Comparison of ENCODE assay signal across 8 cellular contexts in the genomic region with DNA sequence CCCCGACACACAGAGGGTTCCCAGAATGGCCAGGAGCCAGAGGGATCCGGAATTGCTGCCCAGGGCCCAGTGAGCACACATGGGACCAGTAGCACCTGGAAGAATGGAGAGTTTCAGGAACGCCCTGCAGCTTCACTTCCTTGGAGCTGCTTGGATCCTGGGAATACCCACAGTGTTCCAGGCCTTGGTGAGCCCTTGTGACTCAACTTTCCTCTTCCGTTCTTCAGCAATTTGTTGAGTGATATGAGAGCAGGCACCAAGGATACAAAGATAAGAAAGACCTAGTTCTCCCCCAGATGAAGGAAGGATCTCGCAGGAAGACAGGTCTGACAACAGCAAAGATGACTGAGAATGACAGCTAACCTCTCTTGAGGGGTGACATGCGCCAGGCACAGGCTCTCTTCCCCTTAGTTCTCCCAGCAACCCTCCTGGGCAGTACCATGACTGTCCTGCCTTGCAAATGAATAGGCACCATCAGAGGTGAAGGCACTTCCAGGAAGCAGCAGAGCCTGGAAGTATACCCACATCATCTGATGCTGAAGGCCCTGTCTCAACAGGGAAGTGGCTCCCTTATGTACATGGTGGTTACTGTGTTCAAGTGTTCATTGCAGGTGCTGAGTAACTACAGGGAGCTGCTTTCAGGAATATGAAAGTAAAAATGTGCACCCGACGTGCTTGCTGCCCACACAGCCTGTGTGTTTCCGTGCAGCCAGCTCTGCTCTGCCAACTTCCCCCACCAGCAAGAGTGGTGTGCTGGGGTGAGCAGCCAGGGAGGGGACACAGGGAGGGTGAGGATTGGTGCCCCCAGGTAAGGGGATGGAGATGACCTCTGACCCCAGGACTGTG.
DNase-seq lines count a peak whose midpoint lies in the region; ATAC-seq and TF ChIP-seq lines count a peak whose summit lies in the region.

No MANE protein-coding gene starts in this region.

- CTCF ChIA-PET in AG04450 (lab: Charles Lee): no interaction called here

- H3K27me3 ChIP-seq in AG04450 (ENCODE audit: control insufficient read depth, insufficient read depth, low read length): no peaks in the 10 kb centered on the region
- no peaks in the 10 kb centered on the region for H3K27me3 ChIP-seq in lower lobe of right lung (ENCODE audit: low read depth)
- no peaks in the 10 kb centered on the region for H3K27me3 ChIP-seq in foreskin keratinocyte

- DNase-seq in AG04450 (ENCODE audit: low read depth, low spot score) (no peak), lower lobe of right lung (no peak), foreskin keratinocyte (no peak), COLO829 (ENCODE audit: low spot score) (no peak), NOMO-1 treated with DMSO at 0.1 percent for 48 hours (lab: John Stamatoyannopoulos, UW; ENCODE audit: unreplicated experiment) (no peak), NCI-H82 (lab: John Stamatoyannopoulos, UW) (no peak)
- peak; percentile 17 to 35 for DNase-seq in activated CD4-positive, alpha-beta T cell treated with anti-CD3 and anti-CD28 coated beads, Interleukin-2, amount 50 U/mL, for 48 hours

- H3K4me3 ChIP-seq in AG04450 (ENCODE audit: low read depth, low read length): no peak overlapping the region
- H3K4me3 ChIP-seq in lower lobe of right lung: no peak overlapping the region

- POLR2A ChIA-PET in AG04450 (lab: Yijun Ruan, JAX): interaction anchor here (0.7 to 1.0 kb wide), 2 partner anchors 17 to 22 kb away, joined by 3 to 4 read pairs; no protein-coding TSS in a partner anchor

- H3K9me3 ChIP-seq in AG04450 (ENCODE audit: control insufficient read depth, insufficient read depth, low read length): no peaks in the 10 kb centered on the region
- no peaks in the 10 kb centered on the region for H3K9me3 ChIP-seq in lower lobe of right lung

- H3K27ac ChIP-seq in AG04450 (ENCODE audit: low read depth, low read length): peak overlapping the region; percentile 61
- H3K27ac ChIP-seq in lower lobe of right lung: peak overlapping the region; percentile 43
- H3K27ac ChIP-seq in foreskin keratinocyte: no peak overlapping the region

- intact Hi-C loops in lower lobe of right lung (cut with DNase I): no loop called here

- ATAC-seq in GM21423 (IDR thresholded peaks at IDR 0.05; ENCODE audit: unreplicated experiment): peak; percentile 41
- no peak for ATAC-seq in lower lobe of right lung
- no peak for ATAC-seq in foreskin keratinocyte

- peaks cover 36% of the 10 kb centered on the region for H3K36me3 ChIP-seq in lower lobe of right lung

- peaks cover 85% of the 10 kb centered on the region for H3K4me1 ChIP-seq in lower lobe of right lung
- H3K4me1 ChIP-seq in foreskin keratinocyte: peaks cover 23% of the 10 kb centered on the region

- no peak for TF ChIP-seq CTCF in AG04450 (IDR thresholded peaks at IDR 0.05; ENCODE audit: low read depth, low read length)
- no peak for TF ChIP-seq CTCF in lower lobe of right lung (IDR thresholded peaks at IDR 0.05)
- no peak for TF ChIP-seq CTCF in foreskin keratinocyte (conservative IDR thresholded peaks at IDR 0.05)

Comparison
In these comparisons a context has a peak if more than half of its experiments do, and no peak if none do; other contexts are left out.
1. DNase-seq: peak in activated CD4-positive, alpha-beta T cell treated with anti-CD3 and anti-CD28 coated beads, Interleukin-2, amount 50 U/mL, for 48 hours (2 of 2); none in AG04450 (single experiment), lower lobe of right lung (single experiment), foreskin keratinocyte (0 of 2), COLO829 (single experiment), NOMO-1 treated with DMSO at 0.1 percent for 48 hours (single experiment) and NCI-H82 (single experiment).